1 cellular context compared by ENCODE assay signal in the genomic region with DNA sequence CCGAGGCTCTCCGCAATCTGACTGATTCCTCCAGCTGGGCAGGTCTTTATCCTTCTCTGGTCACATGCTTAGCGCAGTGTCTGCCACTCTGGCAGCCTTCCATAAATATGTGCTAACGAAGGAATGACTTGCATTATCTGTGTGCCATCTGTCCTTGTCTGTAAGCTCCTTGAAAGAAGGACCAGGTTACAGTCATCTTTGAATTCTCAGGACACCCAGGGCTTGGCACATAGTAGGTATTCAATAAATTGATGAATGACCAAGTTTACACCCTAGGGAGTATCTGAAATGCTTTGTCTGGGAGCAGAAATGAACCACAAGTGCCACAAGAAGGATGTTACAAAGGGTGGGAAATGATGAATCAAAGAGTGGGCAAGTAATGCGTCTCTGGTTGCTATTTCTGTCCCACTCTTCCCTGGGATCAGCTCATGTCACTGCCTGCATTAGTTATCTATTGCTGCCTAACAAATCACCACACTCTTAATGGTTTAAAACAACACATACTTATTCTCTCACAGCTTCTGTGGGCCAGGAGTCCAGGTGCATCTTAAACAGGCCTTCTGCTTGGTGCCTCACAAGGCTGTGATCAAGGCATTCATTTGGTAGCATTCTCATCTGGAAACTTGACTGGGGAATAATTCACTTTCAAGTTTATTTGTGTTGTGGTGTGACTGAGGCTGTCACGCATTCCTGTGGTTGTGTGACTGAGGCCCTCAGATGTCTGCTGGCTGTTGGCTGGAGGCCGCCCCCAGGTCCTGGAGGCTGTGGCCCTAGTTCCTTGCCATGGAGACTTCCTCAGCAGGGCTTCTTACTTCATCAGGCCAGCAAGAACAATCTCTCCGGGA.
TF ChIP-seq lines count a peak whose summit lies in the region.

No MANE protein-coding gene starts in this region.

TF ChIP-seq in WTC11, 78 proteins besides CTCF, POLR2A, EP300 and RAD21 (continued from another document):
- TF ChIP-seq E2F5 (CRISPR knock-in tag; IDR thresholded peaks at IDR 0.05) (no peak), OVOL2 (CRISPR knock-in tag; IDR thresholded peaks at IDR 0.05; ENCODE audit: borderline replicate concordance) (no peak), SMAD3 (CRISPR knock-in tag; IDR thresholded peaks at IDR 0.05; ENCODE audit: borderline replicate concordance) (no peak), PREB (CRISPR knock-in tag; IDR thresholded peaks at IDR 0.05; ENCODE audit: borderline replicate concordance) (no peak), FOXP1 (CRISPR knock-in tag; IDR thresholded peaks at IDR 0.05; ENCODE audit: borderline replicate concordance) (no peak)
